In genomic region chr4:85776091-85776490, GRCh38 we compare ENCODE assay signal across 1 cellular context.
TF ChIP-seq lines count a peak whose summit lies in the region.

No MANE protein-coding gene starts in this region.

TF ChIP-seq in H1, 55 proteins besides CTCF, POLR2A, EP300 and RAD21:
- TF ChIP-seq BACH1 (IDR thresholded peaks at IDR 0.05; ENCODE audit: low read length) (no peak), HDAC6 (IDR thresholded peaks at IDR 0.05; ENCODE audit: low read depth, low read length) (no peak), SIN3A (conservative IDR thresholded peaks at IDR 0.05 in 1 of 2, IDR thresholded peaks at IDR 0.05 in 1 of 2; ENCODE audit: low read depth in 1 of 2, low read length in 2 of 2) (no peak)
TF ChIP-seq in H1: peak in this region for 0.
